Comparison of ENCODE assay signal across 23 cellular contexts in the genomic region with DNA sequence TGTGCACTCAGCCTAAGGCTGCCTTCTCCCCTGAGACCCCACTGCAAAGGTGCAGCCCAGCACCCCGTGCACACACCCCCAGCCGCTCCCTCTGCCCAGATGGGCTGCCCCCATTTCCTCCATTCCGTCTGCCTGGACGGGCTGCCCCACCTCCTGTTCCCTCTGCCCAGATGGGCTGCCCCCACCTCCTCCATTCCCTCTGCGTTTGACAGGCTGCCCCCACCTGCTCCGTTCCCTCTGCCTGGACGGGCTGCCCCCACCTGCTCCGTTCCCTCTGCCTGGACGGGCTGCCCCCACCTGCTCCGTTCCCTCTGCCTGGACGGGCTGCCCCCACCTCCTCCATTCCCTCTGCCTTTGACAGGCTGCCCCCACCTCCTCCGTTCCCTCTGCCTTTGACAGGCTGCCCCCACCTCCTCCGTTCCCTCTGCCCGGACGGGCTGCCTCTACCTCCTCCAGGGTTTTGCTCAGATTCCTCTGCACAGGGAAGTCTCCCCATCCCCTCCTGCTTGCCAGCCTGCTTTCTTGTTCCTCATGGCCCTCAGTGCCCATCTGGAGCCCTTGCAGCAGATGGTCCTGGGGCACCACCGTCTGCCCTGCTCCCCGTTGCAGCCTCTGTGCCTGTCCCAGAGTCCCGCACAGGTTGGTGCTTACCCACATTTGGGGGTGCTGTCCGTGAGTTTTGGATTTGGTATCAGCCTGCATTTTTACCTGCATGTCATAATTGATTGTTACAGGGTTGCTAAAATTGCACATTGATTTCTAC. TPM values are rescaled to one million over a fixed set of nuclear protein-coding genes. Genes with fewer than 3 reads are reported as not detected.
DNase-seq lines count a peak whose midpoint lies in the region; ATAC-seq, FAIRE-seq and TF ChIP-seq lines count a peak whose summit lies in the region.
"Had no signal": no experiment of that assay in that cellular context is flagged by ENCODE, and none has a peak within 500 bp of the region (broad histone marks: within the 10 kb centered on the region; RNA-seq: fewer than 3 reads in every experiment).

No MANE protein-coding gene starts in this region.

- no peak overlapping the region for H2BK12ac ChIP-seq in H1 (ENCODE audit: low read depth, low read length)
- H2BK12ac ChIP-seq in mesenchymal stem cell (ENCODE audit: low read length in 2 of 2) = no peak overlapping the region

- POLR2A ChIA-PET in H1 (lab: Charles Lee; ENCODE audit: partially characterized antibody) = no interaction called here

- FAIRE-seq in H1 (lab: Jason Lieb, UNC) = no peak
- FAIRE-seq: GM12878, TTC549, urothelium cell line had no signal

- H3K4me3 ChIP-seq in H1 (ENCODE audit: extremely low read depth in 1 of 4, insufficient read depth in 2 of 4, low read depth in 3 of 4, low read length in 4 of 4) (no peak overlapping the region), mesenchymal stem cell (ENCODE audit: insufficient read depth in 1 of 2, low read depth in 1 of 2, low read length in 2 of 2) (no peak overlapping the region)
- H3K4me3 ChIP-seq: esophagus squamous epithelium, gastroesophageal sphincter, GM12878 had no signal

- no peak overlapping the region for H2BK15ac ChIP-seq in H1 (ENCODE audit: low read length)
- no peak overlapping the region for H2BK15ac ChIP-seq in mesenchymal stem cell (ENCODE audit: low read depth, poor library complexity, severe bottlenecking)

- H4K91ac ChIP-seq in H1 (replicated peaks; ENCODE audit: insufficient read length, low read length) = no peak overlapping the region
- no peak overlapping the region for H4K91ac ChIP-seq in mesenchymal stem cell (ENCODE audit: low read length)

- H4K8ac ChIP-seq in H1 (ENCODE audit: extremely low read depth, insufficient read depth, low read length) = peak overlapping the region; percentile 57; the same call in 1 of the 2 replicates
- no peak overlapping the region for H4K8ac ChIP-seq in mesenchymal stem cell (ENCODE audit: low read length)

- no peak overlapping the region for H4K5ac ChIP-seq in H1 (ENCODE audit: insufficient read length, low read depth, low read length)

- H3K27ac ChIP-seq in H1 (ENCODE audit: low read depth, low read length) (no peak overlapping the region), mesenchymal stem cell (ENCODE audit: low read length, poor library complexity, severe bottlenecking) (no peak overlapping the region)
- H3K27ac ChIP-seq: esophagus squamous epithelium, gastroesophageal sphincter had no signal

- H2BK20ac ChIP-seq in H1 (ENCODE audit: low read length) = no peak overlapping the region

- peaks cover 5% of the 10 kb centered on the region; the same call in 1 of the 2 replicates for H3K23me2 ChIP-seq in H1 (ENCODE audit: low read depth, low read length)

- H2AK5ac ChIP-seq in H1 (ENCODE audit: low read depth, low read length) (no peak overlapping the region), mesenchymal stem cell (ENCODE audit: low read length, severe bottlenecking) (no peak overlapping the region)

- H3K4me1 ChIP-seq in H1 (replicated peaks in 1 of 4; ENCODE audit: control insufficient read depth in 3 of 4, insufficient read depth in 4 of 4, low read length in 3 of 4) (peaks cover 0 to 10% (median 7%) of the 10 kb centered on the region in 4 experiments; a peak in 3 of 7 replicates), mesenchymal stem cell (ENCODE audit: control insufficient read depth, insufficient read depth, low read depth, low read length) (peaks cover 14% of the 10 kb centered on the region)

- TF ChIP-seq RAD21 in H1 (IDR thresholded peaks at IDR 0.05 in 1 of 2, conservative IDR thresholded peaks at IDR 0.05 in 1 of 2; ENCODE audit: low read depth in 2 of 2, low read length in 2 of 2) = no peak

- no peaks in the 10 kb centered on the region for H3K27me3 Mint-ChIP-seq in activated T-cell treated with anti-CD3 and anti-CD28 coated beads, Interleukin-2, amount 50 U/mL, for 72 hours (ENCODE audit: low read depth)

- H3K9ac ChIP-seq in H1 (replicated peaks in 1 of 4; ENCODE audit: extremely low read depth in 1 of 4, low read depth in 3 of 4, low read length in 3 of 4) = no peak overlapping the region; a peak in 1 of 7 replicates
- H3K9ac ChIP-seq in mesenchymal stem cell (ENCODE audit: low read length) = no peak overlapping the region

- CTCF ChIA-PET in H1 (lab: Charles Lee; ENCODE audit: partially characterized antibody) = interaction anchor here (0.8 to 6.1 kb wide), 2 partner anchors 13 to 54 kb away, joined by 3 to 89 read pairs; no protein-coding TSS in a partner anchor

- H2BK120ac ChIP-seq in H1 (replicated peaks; ENCODE audit: low read depth, low read length) (no peak overlapping the region), mesenchymal stem cell (ENCODE audit: low read depth, low read length) (no peak overlapping the region)

- no peak for ATAC-seq in activated T-cell treated with anti-CD3 and anti-CD28 coated beads, Interleukin-2, amount 50 U/mL, for 72 hours (replicated peaks in 1 of 2)
- ATAC-seq: gastroesophageal sphincter, GM12878 had no signal

- no peak for TF ChIP-seq CTCF in H1 (IDR thresholded peaks at IDR 0.05; ENCODE audit: control extremely low read depth in 1 of 3, insufficient read depth in 1 of 3, low read depth in 1 of 3, low read length in 3 of 3)

- no peak overlapping the region for H3K4me3 Mint-ChIP-seq in activated T-cell treated with anti-CD3 and anti-CD28 coated beads, Interleukin-2, amount 50 U/mL, for 72 hours
- H3K4me3 Mint-ChIP-seq: activated naive CD4-positive, alpha-beta T cell treated with anti-CD3 and anti-CD28 coated beads for 36 hours; CD14-positive monocyte had no signal

- H3K14ac ChIP-seq in H1 (ENCODE audit: insufficient read length) (no peak overlapping the region), mesenchymal stem cell (ENCODE audit: low read length in 2 of 2) (no peak overlapping the region)

- peaks cover 2 to 6% of the 10 kb centered on the region in 2 donors for H3K36me3 Mint-ChIP-seq in activated T-cell treated with anti-CD3 and anti-CD28 coated beads, Interleukin-2, amount 50 U/mL, for 72 hours (ENCODE audit: insufficient read depth in 2 of 2)

- H3K4me1 Mint-ChIP-seq in activated T-cell treated with anti-CD3 and anti-CD28 coated beads, Interleukin-2, amount 50 U/mL, for 72 hours (ENCODE audit: low read depth) = peaks cover 14% of the 10 kb centered on the region
- H3K4me1 Mint-ChIP-seq: CD14-positive monocyte had no signal

- H3K9me3 Mint-ChIP-seq in activated T-cell treated with anti-CD3 and anti-CD28 coated beads, Interleukin-2, amount 50 U/mL, for 72 hours = no peaks in the 10 kb centered on the region
- H3K9me3 Mint-ChIP-seq: activated naive CD4-positive, alpha-beta T cell treated with anti-CD3 and anti-CD28 coated beads for 36 hours; CD14-positive monocyte had no signal

- H3K79me1 ChIP-seq in H1 (ENCODE audit: low read depth, low read length) (peaks cover 24% of the 10 kb centered on the region), mesenchymal stem cell (replicated peaks; ENCODE audit: low read length, poor library complexity, severe bottlenecking) (peaks cover 62% of the 10 kb centered on the region)

- H3K23ac ChIP-seq in H1 (ENCODE audit: insufficient read length) = no peak overlapping the region
- H3K23ac ChIP-seq in mesenchymal stem cell (ENCODE audit: low read length in 2 of 2) = no peak overlapping the region

- H3K36me3 ChIP-seq in H1 (ENCODE audit: control insufficient read depth in 2 of 4, insufficient read depth in 4 of 4, low read length in 3 of 4) (peaks cover 0 to 16% (median 2%) of the 10 kb centered on the region in 4 experiments; a peak in 5 of 8 replicates), mesenchymal stem cell (ENCODE audit: control insufficient read depth in 1 of 2, insufficient read depth in 2 of 2, low read depth in 1 of 2, low read length in 2 of 2) (peaks cover 51 to 83% of the 10 kb centered on the region in 2 experiments)

- H2AFZ ChIP-seq in H1 (ENCODE audit: low read length) (no peak overlapping the region), mesenchymal stem cell (ENCODE audit: low read depth, low read length) (no peak overlapping the region)

- TF ChIP-seq EP300 in H1 (IDR thresholded peaks at IDR 0.05; ENCODE audit: borderline replicate concordance in 1 of 2, low read depth in 2 of 2, low read length in 2 of 2) = no peak

- H3K18ac ChIP-seq in H1 (ENCODE audit: extremely low read depth, low read length) = no peak overlapping the region
- no peak overlapping the region for H3K18ac ChIP-seq in mesenchymal stem cell (ENCODE audit: low read depth in 1 of 2, low read length in 2 of 2)

- H3K4ac ChIP-seq in H1 (replicated peaks; ENCODE audit: insufficient read length, low read depth, low read length) (no peak overlapping the region), mesenchymal stem cell (ENCODE audit: low read depth in 1 of 2, low read length in 2 of 2) (no peak overlapping the region)

- WGBS in H1 (ENCODE audit: extremely low coverage in 1 of 2, insufficient coverage in 1 of 2, insufficient read length in 1 of 2, insufficient replicate concordance in 2 of 2, low coverage in 1 of 2, low lambda C conversion rate in 2 of 2, missing lambda C conversion rate in 1 of 2), 2 experiments = 87% methylated on average over 19 of the region's 19 CpGs; no CpG with 5 or more reads in 1 of the 2 experiments
- 96% methylated on average over 19 of the region's 19 CpGs for WGBS in mesenchymal stem cell

- no peak overlapping the region for H2BK5ac ChIP-seq in H1 (ENCODE audit: low read depth, low read length)
- no peak overlapping the region for H2BK5ac ChIP-seq in mesenchymal stem cell (ENCODE audit: low read depth, low read length, poor library complexity, severe bottlenecking)

- H3K27me3 ChIP-seq in H1 (replicated peaks in 1 of 4; ENCODE audit: control insufficient read depth in 3 of 4, extremely low read depth in 1 of 4, insufficient read depth in 3 of 4, low read length in 3 of 4) (no peaks in the 10 kb centered on the region), mesenchymal stem cell (ENCODE audit: control insufficient read depth in 1 of 2, insufficient read depth in 1 of 2, low read length in 2 of 2) (no peaks in the 10 kb centered on the region)
- H3K27me3 ChIP-seq: esophagus squamous epithelium, gastroesophageal sphincter had no signal

- H3K27ac Mint-ChIP-seq in activated T-cell treated with anti-CD3 and anti-CD28 coated beads, Interleukin-2, amount 50 U/mL, for 72 hours = peak overlapping the region; percentile 51
- H3K27ac Mint-ChIP-seq: activated naive CD4-positive, alpha-beta T cell treated with anti-CD3 and anti-CD28 coated beads for 36 hours had no signal

- peaks cover 22 to 28% of the 10 kb centered on the region in 2 experiments for H4K20me1 ChIP-seq in H1 (replicated peaks in 1 of 2; ENCODE audit: control insufficient read depth in 1 of 2, insufficient read depth in 2 of 2, low read length in 2 of 2)

- peaks cover 0 to 15% of the 10 kb centered on the region in 2 experiments; a peak in 1 of 4 replicates for H3K79me2 ChIP-seq in H1 (ENCODE audit: control insufficient read depth in 1 of 2, insufficient read depth in 2 of 2, low read length in 2 of 2)

- no peak for TF ChIP-seq POLR2A in H1 (IDR thresholded peaks at IDR 0.05; ENCODE audit: control extremely low read depth in 1 of 2, low read depth in 2 of 2, low read length in 2 of 2)

- no peak overlapping the region for H3K4me2 ChIP-seq in H1 (ENCODE audit: insufficient read depth in 1 of 2, low read depth in 2 of 2, low read length in 2 of 2)
- H3K4me2 ChIP-seq in mesenchymal stem cell (ENCODE audit: low read length, poor library complexity, severe bottlenecking) = no peak overlapping the region

- no peaks in the 10 kb centered on the region for H3K9me3 ChIP-seq in H1 (ENCODE audit: insufficient read depth in 2 of 2, low read depth in 1 of 2, low read length in 1 of 2)
- H3K9me3 ChIP-seq in mesenchymal stem cell (ENCODE audit: control insufficient read depth, low read length) = no peaks in the 10 kb centered on the region
- H3K9me3 ChIP-seq: esophagus squamous epithelium, gastroesophageal sphincter had no signal

- no peak for DNase-seq in activated T-cell treated with anti-CD3 and anti-CD28 coated beads, Interleukin-2, amount 50 U/mL, for 72 hours
- DNase-seq in activated T-cell treated with anti-CD3 and anti-CD28 coated beads, Interleukin-2, amount 50 U/mL, for 48 hours = no peak
- DNase-seq in NCI-H524 (lab: John Stamatoyannopoulos, UW) = peak; percentile 64 to 80
- no peak for DNase-seq in H1 (ENCODE audit: low read depth in 1 of 2, low spot score in 2 of 2)
- no peak for DNase-seq in T-helper 9 cell
- no peak for DNase-seq in mesenchymal stem cell
- DNase-seq in NCI-H1105 treated with DMSO at 0.1 percent for 48 hours (lab: John Stamatoyannopoulos, UW) = no peak
- DNase-seq in GM19240 (ENCODE audit: insufficient read length, low spot score) = no peak
- DNase-seq: activated CD4-positive, alpha-beta T cell treated with anti-CD3 and anti-CD28 coated beads for 4 hours; activated CD8-positive, alpha-beta memory T cell treated with anti-CD3 and anti-CD28 coated beads, Interleukin-2, amount 50 U/mL, for 48 hours; activated naive CD4-positive, alpha-beta T cell treated with anti-CD3 and anti-CD28 coated beads for 36 hours; esophagus squamous epithelium; GOT3; KG1; mammary epithelial cell; NCI-H2029; occipital lobe had no signal

- no peak overlapping the region for H3K56ac ChIP-seq in H1 (replicated peaks; ENCODE audit: insufficient read length, low read depth, low read length)

RNA-seq across cellular contexts. Expression of gene IL17C, which starts 23.4 kb away (rescaled TPM):
- under 1 TPM in 1 of 2 donors, not detected in 1; 0.41 TPM for total RNA-seq in activated T-cell treated with anti-CD3 and anti-CD28 coated beads, Interleukin-2, amount 50 U/mL, for 72 hours
- 1.1 and 1.4 TPM in 2 replicates for total RNA-seq in H1 (2021; fragmentation: NEBNext Ultra II Directional; extraction: Animal tissue kit (Norgen Biotek cat#: 25700))
- polyA plus RNA-seq in H1 (2011; rRNA removed) = 1.9 and 3.0 TPM in 2 replicates
- 1.4 TPM for polyA plus RNA-seq in H1 (2011; cell fraction: cytosol; rRNA removed)
- polyA plus RNA-seq in H1 (2011; cell fraction: nucleus; rRNA removed) = 4.2 TPM
- polyA plus RNA-seq in H1 (2012, experiment 1 of 2) = 2.1 to 3.1 TPM (median 2.5 TPM) in 4 replicates
- polyA plus RNA-seq in H1 (2012, experiment 2 of 2) = 2.6 TPM
- polyA plus RNA-seq in H1 (2013, experiment 1 of 2) = 3.1 TPM
- 3.4 TPM for polyA plus RNA-seq in H1 (2013, experiment 2 of 2)
- 0.34 and 0.41 TPM in 2 replicates for polyA minus RNA-seq in H1 (2011; rRNA and poly(A)+ RNA removed)
- 1.5 TPM for polyA minus RNA-seq in H1 (2011; cell fraction: cytosol; rRNA and poly(A)+ RNA removed)
- polyA minus RNA-seq in H1 (2011; cell fraction: nucleus; rRNA and poly(A)+ RNA removed) = 2.6 TPM
- polyA plus RNA-seq in mesenchymal stem cell (2013, experiment 1 of 2) = 0.12 TPM
- polyA plus RNA-seq in mesenchymal stem cell (2013, experiment 2 of 2) = 0.11 TPM
- total RNA-seq: activated naive CD4-positive, alpha-beta T cell treated with anti-CD3 and anti-CD28 coated beads for 36 hours; gastroesophageal sphincter; GM12878; mammary epithelial cell; NCI-H460; occipital lobe had no signal
- polyA plus RNA-seq: CD14-positive monocyte, GM12878 had no signal

RNA-seq across cellular contexts. Expression of gene CYBA, which starts 35.9 kb away (rescaled TPM):
- total RNA-seq in activated T-cell treated with anti-CD3 and anti-CD28 coated beads, Interleukin-2, amount 50 U/mL, for 72 hours = 100 to 1,000 TPM; 199 to 318 TPM
- total RNA-seq in H1 (2021; fragmentation: NEBNext Ultra II Directional; extraction: Animal tissue kit (Norgen Biotek cat#: 25700)) = 136 and 161 TPM in 2 replicates
- polyA plus RNA-seq in H1 (2011; rRNA removed) = 254 and 340 TPM in 2 replicates
- polyA plus RNA-seq in H1 (2011; cell fraction: cytosol; rRNA removed) = 233 TPM
- polyA plus RNA-seq in H1 (2011; cell fraction: nucleus; rRNA removed) = 322 TPM
- polyA plus RNA-seq in H1 (2012, experiment 1 of 2) = 69.1 to 193 TPM (median 184 TPM) in 4 replicates
- 245 TPM for polyA plus RNA-seq in H1 (2012, experiment 2 of 2)
- 267 TPM for polyA plus RNA-seq in H1 (2013, experiment 1 of 2)
- 285 TPM for polyA plus RNA-seq in H1 (2013, experiment 2 of 2)
- polyA minus RNA-seq in H1 (2011; rRNA and poly(A)+ RNA removed) = 41.6 and 53.9 TPM in 2 replicates
- polyA minus RNA-seq in H1 (2011; cell fraction: cytosol; rRNA and poly(A)+ RNA removed) = 80.0 TPM
- 68.6 TPM for polyA minus RNA-seq in H1 (2011; cell fraction: nucleus; rRNA and poly(A)+ RNA removed)
- polyA plus RNA-seq in mesenchymal stem cell (2013, experiment 1 of 2) = 319 TPM
- polyA plus RNA-seq in mesenchymal stem cell (2013, experiment 2 of 2) = 325 TPM

RNA-seq across cellular contexts. Expression of gene ZC3H18, which starts 44.8 kb away (rescaled TPM):
- 10 to 100 TPM; 88.7 to 99.0 TPM for total RNA-seq in activated T-cell treated with anti-CD3 and anti-CD28 coated beads, Interleukin-2, amount 50 U/mL, for 72 hours
- total RNA-seq in H1 (2021; fragmentation: NEBNext Ultra II Directional; extraction: Animal tissue kit (Norgen Biotek cat#: 25700)) = 70.3 and 73.2 TPM in 2 replicates
- polyA plus RNA-seq in H1 (2011; rRNA removed) = 12.1 and 19.2 TPM in 2 replicates
- 17.0 TPM for polyA plus RNA-seq in H1 (2011; cell fraction: cytosol; rRNA removed)
- 42.7 TPM for polyA plus RNA-seq in H1 (2011; cell fraction: nucleus; rRNA removed)
- 44.2 to 48.4 TPM (median 46.4 TPM) in 4 replicates for polyA plus RNA-seq in H1 (2012, experiment 1 of 2)
- polyA plus RNA-seq in H1 (2012, experiment 2 of 2) = 35.2 TPM
- polyA plus RNA-seq in H1 (2013, experiment 1 of 2) = 47.2 TPM
- 44.5 TPM for polyA plus RNA-seq in H1 (2013, experiment 2 of 2)
- polyA minus RNA-seq in H1 (2011; rRNA and poly(A)+ RNA removed) = 6.4 and 11.1 TPM in 2 replicates
- 19.7 TPM for polyA minus RNA-seq in H1 (2011; cell fraction: cytosol; rRNA and poly(A)+ RNA removed)
- polyA minus RNA-seq in H1 (2011; cell fraction: nucleus; rRNA and poly(A)+ RNA removed) = 18.5 TPM
- 20.8 TPM for polyA plus RNA-seq in mesenchymal stem cell (2013, experiment 1 of 2)
- polyA plus RNA-seq in mesenchymal stem cell (2013, experiment 2 of 2) = 19.8 TPM

RNA-seq across cellular contexts. Expression of gene MVD, which starts 47.9 kb away (rescaled TPM):
- total RNA-seq in activated T-cell treated with anti-CD3 and anti-CD28 coated beads, Interleukin-2, amount 50 U/mL, for 72 hours = 10 to 100 TPM; 64.5 to 80.5 TPM
- 77.3 and 80.6 TPM in 2 replicates for total RNA-seq in H1 (2021; fragmentation: NEBNext Ultra II Directional; extraction: Animal tissue kit (Norgen Biotek cat#: 25700))
- polyA plus RNA-seq in H1 (2011; rRNA removed) = 47.2 and 72.1 TPM in 2 replicates
- 74.6 TPM for polyA plus RNA-seq in H1 (2011; cell fraction: cytosol; rRNA removed)
- 130 TPM for polyA plus RNA-seq in H1 (2011; cell fraction: nucleus; rRNA removed)
- 52.7 to 95.2 TPM (median 88.5 TPM) in 4 replicates for polyA plus RNA-seq in H1 (2012, experiment 1 of 2)
- polyA plus RNA-seq in H1 (2012, experiment 2 of 2) = 64.7 TPM
- polyA plus RNA-seq in H1 (2013, experiment 1 of 2) = 71.4 TPM
- 71.3 TPM for polyA plus RNA-seq in H1 (2013, experiment 2 of 2)
- 15.9 and 21.7 TPM in 2 replicates for polyA minus RNA-seq in H1 (2011; rRNA and poly(A)+ RNA removed)
- polyA minus RNA-seq in H1 (2011; cell fraction: cytosol; rRNA and poly(A)+ RNA removed) = 39.8 TPM
- 41.1 TPM for polyA minus RNA-seq in H1 (2011; cell fraction: nucleus; rRNA and poly(A)+ RNA removed)
- 120 TPM for polyA plus RNA-seq in mesenchymal stem cell (2013, experiment 1 of 2)
- polyA plus RNA-seq in mesenchymal stem cell (2013, experiment 2 of 2) = 109 TPM

Comparison
In these comparisons a context has a peak if more than half of its experiments do, and no peak if none do; other contexts are left out.
1. DNase-seq: peak in NCI-H524 (2 of 2); none in activated T-cell treated with anti-CD3 and anti-CD28 coated beads, Interleukin-2, amount 50 U/mL, for 72 hours (0 of 2), activated T-cell treated with anti-CD3 and anti-CD28 coated beads, Interleukin-2, amount 50 U/mL, for 48 hours (0 of 2), H1 (0 of 2), T-helper 9 cell (single experiment), mesenchymal stem cell (single experiment), NCI-H1105 treated with DMSO at 0.1 percent for 48 hours (single experiment) and GM19240 (single experiment).